Comparison of ENCODE assay signal across 8 cellular contexts in the genomic region with DNA sequence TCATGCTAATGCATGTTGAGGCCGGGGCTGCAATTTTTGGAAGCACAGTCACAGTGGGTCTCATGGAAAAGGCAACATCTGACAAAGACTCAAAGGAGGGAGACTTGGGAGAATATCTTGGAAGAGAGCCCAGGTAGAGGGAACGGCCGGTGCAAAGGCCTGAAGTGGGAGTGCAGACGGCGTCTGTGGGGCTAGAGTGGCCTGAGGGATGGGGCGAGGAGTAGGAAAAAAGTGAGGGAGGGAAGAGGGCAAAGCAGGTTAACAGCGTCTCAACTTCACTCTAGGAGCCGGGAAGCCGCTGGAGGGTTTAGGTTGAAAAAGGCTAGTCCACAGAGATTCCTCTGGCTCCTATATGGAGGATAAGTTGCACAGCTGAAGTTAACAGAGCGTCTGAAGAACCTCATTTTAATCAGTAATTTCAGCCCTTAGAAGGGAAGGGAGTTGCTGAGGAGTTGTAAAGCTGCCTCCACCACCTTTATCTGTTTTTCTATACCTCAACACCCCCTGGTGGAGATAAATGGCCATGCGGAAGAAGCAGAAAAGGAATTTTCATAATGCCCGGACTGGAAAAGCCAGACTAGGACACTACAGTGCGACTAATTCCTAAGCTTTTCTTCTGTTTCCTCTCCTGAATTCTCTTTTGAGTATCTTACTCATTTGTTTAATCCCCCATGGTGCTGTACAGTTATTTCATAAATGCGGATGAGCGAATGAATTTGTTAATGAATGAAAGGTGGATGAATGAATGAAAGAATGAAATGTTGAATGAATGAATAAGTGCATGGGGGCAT.
DNase-seq lines count a peak whose midpoint lies in the region; ATAC-seq and TF ChIP-seq lines count a peak whose summit lies in the region.

No MANE protein-coding gene starts in this region.

- peak; percentile 82 to 86 for TF ChIP-seq CTCF in mammary epithelial cell (conservative IDR thresholded peaks at IDR 0.05 in 1 of 2, IDR thresholded peaks at IDR 0.05 in 1 of 2; ENCODE audit: extremely low read depth in 1 of 2, insufficient read depth in 1 of 2, low read depth in 1 of 2, low read length in 2 of 2)

- dilution Hi-C loops in mammary epithelial cell (cut with HindIII; ENCODE audit: low sequenced_read_pairs) = loop anchor here (25.0 kb wide), 1 partner anchor 201 kb away; no protein-coding TSS in a partner anchor

- no peak overlapping the region for H3K9ac ChIP-seq in mammary epithelial cell (ENCODE audit: insufficient read depth, low read length)

- peak overlapping the region; percentile 76 for H2AFZ ChIP-seq in mammary epithelial cell (ENCODE audit: low read depth, low read length)

- H3K79me2 ChIP-seq in mammary epithelial cell (ENCODE audit: insufficient read depth, low read length) = no peaks in the 10 kb centered on the region

- H3K36me3 Mint-ChIP-seq in immature natural killer cell = no peaks in the 10 kb centered on the region

- peak overlapping the region; percentile 30 for H3K4me2 ChIP-seq in mammary epithelial cell (ENCODE audit: insufficient read depth, low read depth, low read length)

- peak overlapping the region in 1 of 6 donors; percentile 6 for H3K27ac Mint-ChIP-seq in immature natural killer cell

- WGBS in mammary epithelial cell (ENCODE audit: low coverage, missing lambda C conversion rate) = 26% methylated on average over 13 of the region's 15 CpGs

- H4K20me1 ChIP-seq in mammary epithelial cell (ENCODE audit: insufficient read depth, low read length) = no peaks in the 10 kb centered on the region

- CTCF ChIA-PET in mammary epithelial cell (lab: Charles Lee; ENCODE audit: low non-redundant PET) = interaction anchor here (1.3 kb wide), 1 partner anchor 209 kb away, joined by 5 read pairs; no protein-coding TSS in a partner anchor

- no peaks in the 10 kb centered on the region for H3K9me3 Mint-ChIP-seq in immature natural killer cell

- peak; percentile 79 for ATAC-seq in GM21786 (IDR thresholded peaks at IDR 0.05; ENCODE audit: unreplicated experiment)
- no peak for ATAC-seq in GM19035 (IDR thresholded peaks at IDR 0.05; ENCODE audit: unreplicated experiment)

- H3K27me3 Mint-ChIP-seq in immature natural killer cell (ENCODE audit: low read depth in 3 of 3) = peaks cover 2 to 5% (median 3%) of the 10 kb centered on the region in 3 donors

- no peak overlapping the region for H3K27ac ChIP-seq in mammary epithelial cell (ENCODE audit: insufficient read depth, low read depth, low read length)

- peaks cover 14% of the 10 kb centered on the region for H3K4me1 ChIP-seq in mammary epithelial cell (ENCODE audit: insufficient read depth, low read length)

- no peaks in the 10 kb centered on the region for H3K4me1 Mint-ChIP-seq in immature natural killer cell

- H3K36me3 ChIP-seq in mammary epithelial cell (ENCODE audit: insufficient read depth, low read length) = no peaks in the 10 kb centered on the region

- H3K27me3 ChIP-seq in mammary epithelial cell (ENCODE audit: insufficient read depth, low read length) = no peaks in the 10 kb centered on the region

- DNase-seq in EH (ENCODE audit: low read depth) (peak; percentile 89), NCI-H1048 (lab: John Stamatoyannopoulos, UW) (peak; percentile 65), SKM-1 (lab: John Stamatoyannopoulos, UW; ENCODE audit: unreplicated experiment) (peak; percentile 85), mammary epithelial cell (peak; percentile 57), immature natural killer cell (peak; percentile 17 to 46 (median 17))
- DNase-seq in stimulated activated CD4-positive, alpha-beta T cell treated with anti-CD3 and anti-CD28 coated beads, Interleukin-2, amount 100 ng/mL, for 24 hours = peak; percentile 43 to 56

- no peak overlapping the region for H3K4me3 Mint-ChIP-seq in immature natural killer cell

- in situ Hi-C loops in mammary epithelial cell (cut with MboI; ENCODE audit: low sequenced_read_pairs in 2 of 2) = loop anchor here in 1 of 2 donors (10.0 to 25.0 kb wide), 2 partner anchors 351 to 804 kb away; no protein-coding TSS in a partner anchor

- H3K9me3 ChIP-seq in mammary epithelial cell (replicated peaks; ENCODE audit: insufficient read depth, low read length) = no peaks in the 10 kb centered on the region

- no TSS peak for BruUV-seq in mammary epithelial cell (replicated peaks; lab: Mats Ljungman, UMichigan)

- intact Hi-C loops in mammary epithelial cell (cut with micrococcal nuclease) = loop anchor here (1.0 kb wide), 6 partner anchors 22 to 803 kb away; a partner anchor contains a TSS

- no peak overlapping the region for H3K4me3 ChIP-seq in mammary epithelial cell (replicated peaks in 1 of 3; ENCODE audit: insufficient read depth in 1 of 3, low read depth in 2 of 3, low read length in 3 of 3)

Comparison
In these comparisons a context has a peak if more than half of its experiments do, and no peak if none do; other contexts are left out.
1. DNase-seq: peak in every context shown above with its lines; median percentile 89 in EH; 85 in SKM-1; 65 in NCI-H1048; 57 in mammary epithelial cell; 50 in stimulated activated CD4-positive, alpha-beta T cell treated with anti-CD3 and anti-CD28 coated beads, Interleukin-2, amount 100 ng/mL, for 24 hours; 17 in immature natural killer cell.